17 cellular contexts compared by ENCODE assay signal in the genomic region with DNA sequence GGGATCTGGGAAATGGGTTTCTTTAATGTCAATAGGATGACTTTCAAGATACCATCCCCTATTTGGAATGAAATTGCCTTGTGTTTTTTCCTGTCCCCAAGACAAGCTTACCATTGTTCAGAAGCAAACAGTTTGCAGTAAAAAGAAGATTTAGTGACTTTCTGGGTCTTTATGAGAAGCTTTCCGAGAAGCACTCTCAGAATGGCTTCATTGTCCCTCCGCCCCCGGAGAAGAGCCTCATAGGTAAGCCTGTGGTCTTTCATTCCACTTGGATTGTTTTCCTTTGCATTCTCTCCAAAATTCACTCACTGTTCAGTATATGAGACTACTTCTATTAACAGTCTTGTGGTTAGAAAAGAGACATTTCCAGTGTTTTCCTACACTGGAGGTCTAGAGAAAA. TPM values are rescaled to one million over a fixed set of nuclear protein-coding genes. Genes with fewer than 3 reads are reported as not detected.
DNase-seq lines count a peak whose midpoint lies in the region; ATAC-seq and TF ChIP-seq lines count a peak whose summit lies in the region.
"Had no signal": no experiment of that assay in that cellular context is flagged by ENCODE, and none has a peak within 500 bp of the region (broad histone marks: within the 10 kb centered on the region; RNA-seq: fewer than 3 reads in every experiment).

No MANE protein-coding gene starts in this region.

- ATAC-seq in GM18502 (IDR thresholded peaks at IDR 0.05; ENCODE audit: poor library complexity, unreplicated experiment) (no peak), HG02852 (IDR thresholded peaks at IDR 0.05; ENCODE audit: unreplicated experiment) (no peak)
- ATAC-seq: GM23338 had no signal

- no peaks in the 10 kb centered on the region for H3K27me3 ChIP-seq in BE2C

- peak; percentile 37 for DNase-seq in COLO829 (ENCODE audit: low spot score)
- DNase-seq in foreskin melanocyte, result peak; percentile 45
- DNase-seq in pons (ENCODE audit: low spot score), result peak; percentile 59
- DNase-seq in NCI-H446 treated with DMSO at 0.1 percent for 48 hours (lab: John Stamatoyannopoulos, UW), result no peak
- DNase-seq in BE2C, result no peak
- DNase-seq: ACHN; CD4-positive, alpha-beta memory T cell; COR-L47; DND-41; GDM1; H9; IMR-90 had no signal

- no peak for TF ChIP-seq CTCF in BE2C (IDR thresholded peaks at IDR 0.05; ENCODE audit: low read depth, low read length)

- H3K4me1 ChIP-seq in BE2C, result no peaks in the 10 kb centered on the region

- H3K4me3 ChIP-seq in BE2C (ENCODE audit: low read depth, low read length), result no peak overlapping the region
- H3K4me3 ChIP-seq: GM23338 had no signal

- H3K9me3 ChIP-seq in BE2C, result no peaks in the 10 kb centered on the region; the same call in 1 of the 2 replicates

- H3K36me3 ChIP-seq in BE2C, result peaks cover 75% of the 10 kb centered on the region

- H3K27ac ChIP-seq in angular gyrus (ENCODE audit: low read depth, low read length), result peak overlapping the region; percentile 78
- H3K27ac ChIP-seq: C4-2B had no signal

RNA-seq across cellular contexts. Expression of gene SNX22, which starts 25.6 kb away (rescaled TPM):
- polyA plus RNA-seq in BE2C (2012; ENCODE audit: insufficient read depth, insufficient read length, low read depth), result 2.1 TPM

RNA-seq across cellular contexts. Expression of gene SNX1, which starts 30.2 kb away (rescaled TPM):
- 120 TPM for polyA plus RNA-seq in BE2C (2012; ENCODE audit: insufficient read depth, insufficient read length, low read depth)

RNA-seq across cellular contexts. Expression of gene CIAO2A, which starts 32.3 kb away (rescaled TPM):
- 66.6 TPM for polyA plus RNA-seq in BE2C (2012; ENCODE audit: insufficient read depth, insufficient read length, low read depth)

RNA-seq across cellular contexts. Expression of gene PPIB, which starts 36.8 kb away (rescaled TPM):
- polyA plus RNA-seq in BE2C (2012; ENCODE audit: insufficient read depth, insufficient read length, low read depth), result 1,035 TPM

Comparison
In these comparisons a context has a peak if more than half of its experiments do, and no peak if none do; other contexts are left out.
1. DNase-seq: peak in COLO829 (single experiment), foreskin melanocyte (single experiment) and pons (single experiment); none in NCI-H446 treated with DMSO at 0.1 percent for 48 hours (single experiment) and BE2C (single experiment).